15 cellular contexts compared by ENCODE assay signal in the genomic region with DNA sequence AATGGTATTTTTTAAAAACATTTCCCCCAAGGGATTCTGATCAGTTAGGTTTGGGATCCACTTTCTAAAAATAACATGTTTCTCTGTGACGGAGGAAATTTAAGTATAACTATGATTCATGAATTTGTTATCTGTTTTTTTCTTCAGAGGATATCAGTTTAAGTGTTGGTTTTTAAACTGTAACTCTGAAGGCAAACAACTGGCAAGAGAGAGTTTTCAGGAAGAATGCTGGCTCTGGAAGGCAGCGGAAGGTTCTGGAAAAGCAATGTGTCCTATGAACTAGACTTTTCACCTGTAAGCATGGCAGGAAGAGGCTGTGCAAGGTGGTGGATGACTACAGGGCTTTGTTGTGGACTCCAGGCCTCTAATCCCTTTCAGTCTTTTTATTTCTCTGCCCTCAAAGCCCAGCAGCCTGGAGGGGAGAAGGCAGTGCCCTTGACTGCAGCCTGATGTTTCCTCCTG.
DNase-seq lines count a peak whose midpoint lies in the region; ATAC-seq, FAIRE-seq and TF ChIP-seq lines count a peak whose summit lies in the region.
"Had no signal": no experiment of that assay in that cellular context is flagged by ENCODE, and none has a peak within 500 bp of the region (broad histone marks: within the 10 kb centered on the region; RNA-seq: fewer than 3 reads in every experiment).

No MANE protein-coding gene starts in this region.

- H3K4me3 ChIP-seq in BLaER1 = no peak overlapping the region
- H3K4me3 ChIP-seq in K562 = no peak overlapping the region
- no peak overlapping the region for H3K4me3 ChIP-seq in right cardiac atrium (ENCODE audit: low read length)
- H3K4me3 ChIP-seq in gastrocnemius medialis = no peak overlapping the region
- no peak overlapping the region for H3K4me3 ChIP-seq in neural progenitor cell
- no peak overlapping the region for H3K4me3 ChIP-seq in mammary epithelial cell (replicated peaks in 1 of 3; ENCODE audit: insufficient read depth in 1 of 3, low read depth in 2 of 3, low read length in 3 of 3)

- H3K27ac Mint-ChIP-seq in neural progenitor cell = no peak overlapping the region
- no peak overlapping the region for H3K27ac Mint-ChIP-seq in MCF 10A (ENCODE audit: low read depth, unreplicated experiment)
- H3K27ac Mint-ChIP-seq: natural killer cell treated with Interleukin-12 subunit alpha and Interleukin-12 subunit beta and Interleukin-15 and Interleukin-18, amount 100 ng/mL, for 72 hours had no signal

- peaks cover 9% of the 10 kb centered on the region for H3K4me1 ChIP-seq in BLaER1
- H3K4me1 ChIP-seq in K562 (replicated peaks in 1 of 2; ENCODE audit: control insufficient read depth in 2 of 2, insufficient read depth in 2 of 2, low read length in 2 of 2) = peaks cover 0 to 5% of the 10 kb centered on the region in 2 experiments; a peak in 2 of 5 replicates
- peaks cover 7% of the 10 kb centered on the region for H3K4me1 ChIP-seq in right cardiac atrium (ENCODE audit: control insufficient read depth, insufficient read depth, low read length)
- peaks cover 10 to 12% of the 10 kb centered on the region in 2 donors for H3K4me1 ChIP-seq in gastrocnemius medialis
- no peaks in the 10 kb centered on the region for H3K4me1 ChIP-seq in neural progenitor cell
- peaks cover under 1% of the 10 kb centered on the region for H3K4me1 ChIP-seq in mammary epithelial cell (ENCODE audit: insufficient read depth, low read length)

- POLR2A ChIA-PET in K562 (lab: Yijun Ruan, JAX) = no interaction called here
- POLR2A ChIA-PET in MCF 10A (lab: Yijun Ruan, JAX) = no interaction called here

- no peaks in the 10 kb centered on the region for H3K9me3 ChIP-seq in BLaER1
- H3K9me3 ChIP-seq in K562 (replicated peaks; ENCODE audit: control insufficient read depth, insufficient read depth, low read depth, low read length) = no peaks in the 10 kb centered on the region
- no peaks in the 10 kb centered on the region for H3K9me3 ChIP-seq in right cardiac atrium (ENCODE audit: control insufficient read depth, low read length)
- H3K9me3 ChIP-seq in gastrocnemius medialis = no peaks in the 10 kb centered on the region
- no peaks in the 10 kb centered on the region for H3K9me3 ChIP-seq in neural progenitor cell (ENCODE audit: low read depth)
- no peaks in the 10 kb centered on the region for H3K9me3 ChIP-seq in mammary epithelial cell (replicated peaks; ENCODE audit: insufficient read depth, low read length)

- H3F3A ChIP-seq in neural progenitor cell (ENCODE audit: low read depth) = no peaks in the 10 kb centered on the region

- DNase-seq in K562 (ENCODE audit: extremely low read depth in 1 of 4, low spot score in 3 of 4) = no peak
- no peak for DNase-seq in right cardiac atrium
- DNase-seq in gastrocnemius medialis = no peak
- no peak for DNase-seq in neural progenitor cell (ENCODE audit: low spot score)
- no peak for DNase-seq in mammary epithelial cell
- no peak for DNase-seq in MCF 10A (ENCODE audit: unreplicated experiment)
- DNase-seq: activated CD4-positive, CD25-positive, alpha-beta regulatory T cell treated with anti-CD3 and anti-CD28 coated beads, Interleukin-2, amount 50 U/mL, for 72 hours; islet precursor cell; NCI-H2029; stimulated activated CD4-positive, alpha-beta T cell treated with anti-CD3 and anti-CD28 coated beads, Interleukin-15, amount 100 ng/mL, for 24 hours had no signal

- peak overlapping the region; percentile 10; the same call in 1 of the 2 replicates for H3K4me2 ChIP-seq in BLaER1
- H3K4me2 ChIP-seq in K562 (ENCODE audit: insufficient read depth, low read length) = no peak overlapping the region
- no peak overlapping the region for H3K4me2 ChIP-seq in neural progenitor cell
- no peak overlapping the region for H3K4me2 ChIP-seq in mammary epithelial cell (ENCODE audit: insufficient read depth, low read depth, low read length)

- FAIRE-seq in K562 (lab: Jason Lieb, UNC) = no peak
- FAIRE-seq: G401.6 had no signal

- H3K36me3 Mint-ChIP-seq in neural progenitor cell (no peaks in the 10 kb centered on the region), MCF 10A (ENCODE audit: insufficient read depth, unreplicated experiment) (no peaks in the 10 kb centered on the region)
- H3K36me3 Mint-ChIP-seq: natural killer cell treated with Interleukin-12 subunit alpha and Interleukin-12 subunit beta and Interleukin-15 and Interleukin-18, amount 100 ng/mL, for 72 hours had no signal

- no peak; the same call in 2 of the 3 replicates for ATAC-seq in K562
- no peak for ATAC-seq in right cardiac atrium
- peak in 1 of 2 donors; percentile 50 for ATAC-seq in gastrocnemius medialis
- no peak for ATAC-seq in GM19035 (IDR thresholded peaks at IDR 0.05; ENCODE audit: unreplicated experiment)
- ATAC-seq: natural killer cell treated with Interleukin-12 subunit alpha and Interleukin-12 subunit beta and Interleukin-15 and Interleukin-18, amount 100 ng/mL, for 72 hours had no signal

- H3K4me1 Mint-ChIP-seq in neural progenitor cell (peaks cover 9% of the 10 kb centered on the region), MCF 10A (ENCODE audit: insufficient read depth, unreplicated experiment) (no peaks in the 10 kb centered on the region)

- no peak for TF ChIP-seq POLR2A in K562 (conservative IDR thresholded peaks at IDR 0.05)
- TF ChIP-seq POLR2A in gastrocnemius medialis (IDR thresholded peaks at IDR 0.05) = no peak

- H3K9me1 ChIP-seq in K562 (ENCODE audit: control insufficient read depth, insufficient read depth, low read length) = no peaks in the 10 kb centered on the region

- H3K9me3 Mint-ChIP-seq in neural progenitor cell (no peaks in the 10 kb centered on the region), MCF 10A (ENCODE audit: unreplicated experiment) (no peaks in the 10 kb centered on the region)
- H3K9me3 Mint-ChIP-seq: natural killer cell treated with Interleukin-12 subunit alpha and Interleukin-12 subunit beta and Interleukin-15 and Interleukin-18, amount 100 ng/mL, for 72 hours had no signal

- CTCF ChIA-PET in K562 (lab: Yijun Ruan, JAX; ENCODE audit: low intra/inter-chr PET ratio) (no interaction called here), mammary epithelial cell (lab: Charles Lee; ENCODE audit: low non-redundant PET) (no interaction called here), MCF 10A (lab: Yijun Ruan, JAX) (no interaction called here)

- TF ChIP-seq CTCF in K562 (IDR thresholded peaks at IDR 0.05 in 2 of 3, conservative IDR thresholded peaks at IDR 0.05 in 1 of 3; ENCODE audit: insufficient read depth in 2 of 3, low read depth in 1 of 3, low read length in 3 of 3) (no peak), gastrocnemius medialis (IDR thresholded peaks at IDR 0.05 in 4 of 5, conservative IDR thresholded peaks at IDR 0.05 in 1 of 5) (no peak), neural progenitor cell (IDR thresholded peaks at IDR 0.05) (no peak), mammary epithelial cell (conservative IDR thresholded peaks at IDR 0.05 in 1 of 2, IDR thresholded peaks at IDR 0.05 in 1 of 2; ENCODE audit: extremely low read depth in 1 of 2, insufficient read depth in 1 of 2, low read depth in 1 of 2, low read length in 2 of 2) (no peak), MCF 10A (IDR thresholded peaks at IDR 0.05; ENCODE audit: unreplicated experiment) (no peak)

- WGBS in K562 (ENCODE audit: insufficient coverage, low coverage, missing lambda C conversion rate) = 50% methylated on average over 2 of the region's 2 CpGs
- 63% methylated on average over 2 of the region's 2 CpGs for WGBS in right cardiac atrium
- WGBS in mammary epithelial cell (ENCODE audit: low coverage, missing lambda C conversion rate) = 70% methylated on average over 2 of the region's 2 CpGs

- no peaks in the 10 kb centered on the region for H3K79me2 ChIP-seq in K562 (ENCODE audit: control insufficient read depth, insufficient read depth, low read length)
- no peaks in the 10 kb centered on the region for H3K79me2 ChIP-seq in neural progenitor cell (ENCODE audit: low read depth)
- no peaks in the 10 kb centered on the region for H3K79me2 ChIP-seq in mammary epithelial cell (ENCODE audit: insufficient read depth, low read length)

- H4K20me1 ChIP-seq in BLaER1 (no peaks in the 10 kb centered on the region), K562 (replicated peaks; ENCODE audit: control insufficient read depth, insufficient read depth, low read length) (no peaks in the 10 kb centered on the region), neural progenitor cell (ENCODE audit: low read depth) (no peaks in the 10 kb centered on the region), mammary epithelial cell (ENCODE audit: insufficient read depth, low read length) (no peaks in the 10 kb centered on the region)

- intact Hi-C loops in K562 (cut with micrococcal nuclease) = no loop called here
- intact Hi-C loops in right cardiac atrium (cut with DNase I) = no loop called here
- intact Hi-C loops in gastrocnemius medialis (cut with DNase I; ENCODE audit: low total_unique reads) = loop anchor here (5.0 kb wide), 1 partner anchor 456 kb away; no protein-coding TSS in a partner anchor
- intact Hi-C loops in mammary epithelial cell (cut with micrococcal nuclease) = no loop called here
- intact Hi-C loops in MCF 10A (cut with micrococcal nuclease) = no loop called here

- no peak overlapping the region for H3K9ac ChIP-seq in BLaER1
- H3K9ac ChIP-seq in K562 (ENCODE audit: insufficient read depth in 1 of 2, low read depth in 2 of 2, low read length in 2 of 2) = no peak overlapping the region
- no peak overlapping the region for H3K9ac ChIP-seq in neural progenitor cell
- no peak overlapping the region for H3K9ac ChIP-seq in mammary epithelial cell (ENCODE audit: insufficient read depth, low read length)

- no peaks in the 10 kb centered on the region for H3K36me3 ChIP-seq in BLaER1
- H3K36me3 ChIP-seq in K562 (ENCODE audit: control insufficient read depth, insufficient read depth, low read length) = no peaks in the 10 kb centered on the region
- H3K36me3 ChIP-seq in gastrocnemius medialis = no peaks in the 10 kb centered on the region
- H3K36me3 ChIP-seq in neural progenitor cell = no peaks in the 10 kb centered on the region
- H3K36me3 ChIP-seq in mammary epithelial cell (ENCODE audit: insufficient read depth, low read length) = no peaks in the 10 kb centered on the region

- in situ Hi-C loops in K562 (cut with MboI) = no loop called here
- in situ Hi-C loops in gastrocnemius medialis (cut with MboI; ENCODE audit: low sequenced_read_pairs in 4 of 4) = no loop called here
- in situ Hi-C loops in mammary epithelial cell (cut with MboI; ENCODE audit: low sequenced_read_pairs in 2 of 2) = no loop called here

- BruUV-seq in K562 (replicated peaks; lab: Mats Ljungman, UMichigan) = no TSS peak
- no TSS peak for BruUV-seq in mammary epithelial cell (replicated peaks; lab: Mats Ljungman, UMichigan)
- BruUV-seq in MCF 10A (replicated peaks; lab: Mats Ljungman, UMichigan) = no TSS peak

- dilution Hi-C loops in mammary epithelial cell (cut with HindIII; ENCODE audit: low sequenced_read_pairs) = no loop called here

- H3K27me3 Mint-ChIP-seq in neural progenitor cell (ENCODE audit: insufficient read depth, low read depth) (peaks cover 2% of the 10 kb centered on the region), MCF 10A (ENCODE audit: insufficient read depth, unreplicated experiment) (no peaks in the 10 kb centered on the region)
- H3K27me3 Mint-ChIP-seq: natural killer cell treated with Interleukin-12 subunit alpha and Interleukin-12 subunit beta and Interleukin-15 and Interleukin-18, amount 100 ng/mL, for 72 hours had no signal

- no peak overlapping the region for H2AFZ ChIP-seq in K562 (ENCODE audit: low read depth, low read length)
- no peak overlapping the region for H2AFZ ChIP-seq in neural progenitor cell (replicated peaks)
- no peak overlapping the region for H2AFZ ChIP-seq in mammary epithelial cell (ENCODE audit: low read depth, low read length)

- no peaks in the 10 kb centered on the region for H3K27me3 ChIP-seq in BLaER1
- peaks cover 20 to 22% of the 10 kb centered on the region in 2 experiments; a peak in 4 of 5 replicates for H3K27me3 ChIP-seq in K562 (ENCODE audit: control insufficient read depth in 2 of 2, insufficient read depth in 2 of 2, low read length in 2 of 2)
- no peaks in the 10 kb centered on the region for H3K27me3 ChIP-seq in right cardiac atrium (ENCODE audit: control insufficient read depth, insufficient read depth)
- no peaks in the 10 kb centered on the region for H3K27me3 ChIP-seq in gastrocnemius medialis
- no peaks in the 10 kb centered on the region for H3K27me3 ChIP-seq in neural progenitor cell
- H3K27me3 ChIP-seq in mammary epithelial cell (ENCODE audit: insufficient read depth, low read length) = no peaks in the 10 kb centered on the region

- no peak overlapping the region for H3K4me3 Mint-ChIP-seq in neural progenitor cell
- no peak overlapping the region for H3K4me3 Mint-ChIP-seq in MCF 10A (ENCODE audit: unreplicated experiment)
- H3K4me3 Mint-ChIP-seq: natural killer cell treated with Interleukin-12 subunit alpha and Interleukin-12 subunit beta and Interleukin-15 and Interleukin-18, amount 100 ng/mL, for 72 hours had no signal

- H3K27ac ChIP-seq in BLaER1 (no peak overlapping the region), K562 (ENCODE audit: extremely low read depth, low read depth, low read length) (no peak overlapping the region), right cardiac atrium (ENCODE audit: low read length) (peak overlapping the region; percentile 42), gastrocnemius medialis (peak overlapping the region; percentile 24 to 61 (median 46)), neural progenitor cell (no peak overlapping the region), mammary epithelial cell (ENCODE audit: insufficient read depth, low read depth, low read length) (no peak overlapping the region)
- H3K27ac ChIP-seq: C4-2B had no signal

- no peak for TF ChIP-seq RAD21 in K562 (CRISPR knock-in tag; conservative IDR thresholded peaks at IDR 0.05 in 1 of 2, IDR thresholded peaks at IDR 0.05 in 1 of 2)

- no peak for TF ChIP-seq EP300 in K562 (IDR thresholded peaks at IDR 0.05; ENCODE audit: low read length)

Comparison
In these comparisons a context has a peak if more than half of its experiments do, and no peak if none do; other contexts are left out.
1. H3K27ac ChIP-seq: peak in right cardiac atrium (single experiment) and gastrocnemius medialis (4 of 4); none in BLaER1 (single experiment), K562 (single experiment), neural progenitor cell (single experiment) and mammary epithelial cell (single experiment).